ENCODE assay signal across 8 cellular contexts in the genomic region with DNA sequence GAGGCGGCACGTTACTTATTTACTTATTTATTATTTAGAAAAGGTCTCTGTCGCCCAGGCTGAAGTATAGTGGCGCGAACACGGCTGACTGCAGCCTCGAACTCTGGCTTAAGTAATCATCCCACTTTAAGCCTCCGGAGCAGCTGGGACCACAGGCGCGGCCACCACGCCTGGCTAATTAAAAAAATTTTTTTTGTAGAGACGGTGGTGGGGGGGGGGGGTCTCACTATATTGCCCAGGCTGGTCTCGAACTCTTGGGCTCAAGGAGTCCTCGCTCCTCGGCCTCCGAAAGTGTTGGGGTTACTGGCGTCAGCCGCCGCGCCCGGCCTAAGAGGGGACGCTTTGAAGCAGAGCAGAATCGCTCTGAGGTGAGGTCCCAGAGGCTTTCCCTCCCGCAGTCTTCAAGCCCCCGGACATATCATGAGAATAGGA. TPM values are rescaled to one million over a fixed set of nuclear protein-coding genes. Genes with fewer than 3 reads are reported as not detected.
DNase-seq lines count a peak whose midpoint lies in the region; ATAC-seq and TF ChIP-seq lines count a peak whose summit lies in the region.

No MANE protein-coding gene starts in this region.

- H3K4me1 ChIP-seq in left lung = peaks cover 17 to 52% of the 10 kb centered on the region in 2 donors
- H3K4me1 ChIP-seq in thyroid gland = peaks cover 31 to 46% of the 10 kb centered on the region in 2 donors

- peak overlapping the region; percentile 91 for H3K27ac Mint-ChIP-seq in activated CD4-positive, alpha-beta T cell treated with anti-CD3 and anti-CD28 coated beads, Interleukin-2, amount 10 ng/mL, durations not matched to agents 7 days and 5 days
- H3K27ac Mint-ChIP-seq in activated naive CD8-positive, alpha-beta T cell treated with anti-CD3 and anti-CD28 coated beads for 36 hours = no peak overlapping the region

- H3K27ac ChIP-seq in left lung = peak overlapping the region; percentile 95 to 99
- H3K27ac ChIP-seq in thyroid gland = peak overlapping the region; percentile 87 to 92 (median 89)

- peak overlapping the region; percentile 70 for H3K4me3 Mint-ChIP-seq in activated CD4-positive, alpha-beta T cell treated with anti-CD3 and anti-CD28 coated beads, Interleukin-2, amount 10 ng/mL, durations not matched to agents 7 days and 5 days
- H3K4me3 Mint-ChIP-seq in activated naive CD8-positive, alpha-beta T cell treated with anti-CD3 and anti-CD28 coated beads for 36 hours = peak overlapping the region; percentile 47

- H3K4me1 Mint-ChIP-seq in activated CD4-positive, alpha-beta T cell treated with anti-CD3 and anti-CD28 coated beads, Interleukin-2, amount 10 ng/mL, durations not matched to agents 7 days and 5 days = peaks cover 29% of the 10 kb centered on the region
- H3K4me1 Mint-ChIP-seq in activated naive CD8-positive, alpha-beta T cell treated with anti-CD3 and anti-CD28 coated beads for 36 hours = peaks cover 29% of the 10 kb centered on the region

- no peaks in the 10 kb centered on the region for H3K9me3 ChIP-seq in left lung
- no peaks in the 10 kb centered on the region for H3K9me3 ChIP-seq in thyroid gland

- no peak for TF ChIP-seq POLR2A in thyroid gland (IDR thresholded peaks at IDR 0.05)

- no peaks in the 10 kb centered on the region for H3K27me3 ChIP-seq in left lung
- H3K27me3 ChIP-seq in thyroid gland = no peaks in the 10 kb centered on the region

- H3K4me3 ChIP-seq in left lung (peak overlapping the region; percentile 80 to 91), thyroid gland (replicated peaks in 1 of 3) (peak overlapping the region in 2 of 3 donors; percentile 84 to 89)

- POLR2A ChIA-PET in activated CD4-positive, alpha-beta T cell treated with anti-CD3 and anti-CD28 coated beads, Interleukin-2, amount 10 ng/mL, durations not matched to agents 7 days and 5 days (lab: Charles Lee) = no interaction called here

- no peak for TF ChIP-seq CTCF in left lung (IDR thresholded peaks at IDR 0.05)
- TF ChIP-seq CTCF in thyroid gland (IDR thresholded peaks at IDR 0.05) = no peak

- H3K27me3 Mint-ChIP-seq in activated CD4-positive, alpha-beta T cell treated with anti-CD3 and anti-CD28 coated beads, Interleukin-2, amount 10 ng/mL, durations not matched to agents 7 days and 5 days = peaks cover 21% of the 10 kb centered on the region
- H3K27me3 Mint-ChIP-seq in activated naive CD8-positive, alpha-beta T cell treated with anti-CD3 and anti-CD28 coated beads for 36 hours = no peaks in the 10 kb centered on the region

- intact Hi-C loops in left lung (cut with DNase I) (no loop called here), thyroid gland (cut with DNase I) (loop anchor here (10.0 kb wide), 1 partner anchor 50 kb away; no protein-coding TSS in a partner anchor)

- H3K36me3 Mint-ChIP-seq in activated CD4-positive, alpha-beta T cell treated with anti-CD3 and anti-CD28 coated beads, Interleukin-2, amount 10 ng/mL, durations not matched to agents 7 days and 5 days (ENCODE audit: low read depth) = peaks cover 20% of the 10 kb centered on the region
- peaks cover 4% of the 10 kb centered on the region for H3K36me3 Mint-ChIP-seq in activated naive CD8-positive, alpha-beta T cell treated with anti-CD3 and anti-CD28 coated beads for 36 hours

- ATAC-seq in left lung = no peak
- ATAC-seq in GM19397 (IDR thresholded peaks at IDR 0.05; ENCODE audit: unreplicated experiment) = no peak
- no peak for ATAC-seq in HG02763 (IDR thresholded peaks at IDR 0.05; ENCODE audit: unreplicated experiment)
- ATAC-seq in HG02852 (IDR thresholded peaks at IDR 0.05; ENCODE audit: unreplicated experiment) = no peak

- H3K36me3 ChIP-seq in left lung (peaks cover 0 to 10% of the 10 kb centered on the region in 2 donors), thyroid gland (no peaks in the 10 kb centered on the region)

- DNase-seq in activated CD4-positive, alpha-beta T cell treated with anti-CD3 and anti-CD28 coated beads, Interleukin-2, amount 10 ng/mL, durations not matched to agents 7 days and 5 days = no peak
- DNase-seq in activated CD4-positive, alpha-beta T cell treated with anti-CD3 and anti-CD28 coated beads for 4 hours = no peak
- no peak for DNase-seq in activated naive CD8-positive, alpha-beta T cell treated with anti-CD3 and anti-CD28 coated beads for 36 hours
- DNase-seq in left lung (peak; percentile 44 to 82), thyroid gland (no peak)

- no peaks in the 10 kb centered on the region for H3K9me3 Mint-ChIP-seq in activated CD4-positive, alpha-beta T cell treated with anti-CD3 and anti-CD28 coated beads, Interleukin-2, amount 10 ng/mL, durations not matched to agents 7 days and 5 days
- no peaks in the 10 kb centered on the region for H3K9me3 Mint-ChIP-seq in activated naive CD8-positive, alpha-beta T cell treated with anti-CD3 and anti-CD28 coated beads for 36 hours

- CTCF ChIA-PET in activated CD4-positive, alpha-beta T cell treated with anti-CD3 and anti-CD28 coated beads, Interleukin-2, amount 10 ng/mL, durations not matched to agents 7 days and 5 days (lab: Charles Lee) = interaction anchor here (1.3 kb wide), 1 partner anchor 16 kb away, joined by 3 read pairs; a partner anchor contains a TSS

- 3 to 6% methylated on average over 19 to 25 of the region's 25 CpGs for WGBS in thyroid gland, 2 donors

RNA-seq across cellular contexts. Expression of a gene that starts 0.7 kb away (rescaled TPM):
- total RNA-seq in activated CD4-positive, alpha-beta T cell treated with anti-CD3 and anti-CD28 coated beads, Interleukin-2, amount 10 ng/mL, durations not matched to agents 7 days and 5 days = 10 to 100 TPM in 1 of 2 experiments, 1 to 10 TPM in 1; 9.0 to 10.7 TPM
- total RNA-seq in activated naive CD8-positive, alpha-beta T cell treated with anti-CD3 and anti-CD28 coated beads for 36 hours = 1 to 10 TPM; 8.8 to 9.5 TPM
- total RNA-seq in left lung (10 to 100 TPM; 12.8 to 30.2 TPM), thyroid gland (10 to 100 TPM; 19.5 to 23.2 (median 21.8) TPM)

RNA-seq across cellular contexts. Expression of a gene that starts 16.1 kb away (rescaled TPM):
- total RNA-seq in activated CD4-positive, alpha-beta T cell treated with anti-CD3 and anti-CD28 coated beads, Interleukin-2, amount 10 ng/mL, durations not matched to agents 7 days and 5 days = 1 to 10 TPM; 5.8 to 6.2 TPM
- 1 to 10 TPM; 2.7 to 3.2 TPM for total RNA-seq in activated naive CD8-positive, alpha-beta T cell treated with anti-CD3 and anti-CD28 coated beads for 36 hours
- total RNA-seq in left lung (10 to 100 TPM in 1 of 2 donors, 1 to 10 TPM in 1; 5.2 to 10.8 TPM), thyroid gland (1 to 10 TPM; 5.3 to 8.7 (median 6.6) TPM)

RNA-seq across cellular contexts. Expression of a gene that starts 42.8 kb away (rescaled TPM):
- total RNA-seq in activated CD4-positive, alpha-beta T cell treated with anti-CD3 and anti-CD28 coated beads, Interleukin-2, amount 10 ng/mL, durations not matched to agents 7 days and 5 days = 10 to 100 TPM; 56.6 to 58.5 TPM
- total RNA-seq in activated naive CD8-positive, alpha-beta T cell treated with anti-CD3 and anti-CD28 coated beads for 36 hours = 10 to 100 TPM; 36.1 to 42.9 TPM
- 10 to 100 TPM in 1 of 2 donors, 1 to 10 TPM in 1; 9.8 to 11.4 TPM for total RNA-seq in left lung
- total RNA-seq in thyroid gland = 10 to 100 TPM in 1 of 4 donors, 1 to 10 TPM in 3; 7.0 to 11.0 (median 8.5) TPM

Comparison
In these comparisons a context has a peak if more than half of its experiments do, and no peak if none do; other contexts are left out.
1. DNase-seq: peak in left lung (2 of 2); none in activated CD4-positive, alpha-beta T cell treated with anti-CD3 and anti-CD28 coated beads, Interleukin-2, amount 10 ng/mL, durations not matched to agents 7 days and 5 days (single experiment), activated CD4-positive, alpha-beta T cell treated with anti-CD3 and anti-CD28 coated beads for 4 hours (0 of 2), activated naive CD8-positive, alpha-beta T cell treated with anti-CD3 and anti-CD28 coated beads for 36 hours (single experiment) and thyroid gland (0 of 2).